1 cellular context compared by ENCODE assay signal in genomic region chr2:112645396-112646101, GRCh38.
TF ChIP-seq lines count a peak whose summit lies in the region.

SLC20A1 (plus strand) TSS chr2:112645939; CDS start chr2:112646829, 890 bp downstream.

TF ChIP-seq in HepG2, 621 proteins besides CTCF, POLR2A, EP300 and RAD21 (continued from another document and continues in another):
- TF ChIP-seq THAP8 (CRISPR knock-in tag; IDR thresholded peaks at IDR 0.05; ENCODE audit: borderline replicate concordance) (no peak; the same call in 1 of the 2 replicates), MLXIP (CRISPR knock-in tag; IDR thresholded peaks at IDR 0.05; ENCODE audit: borderline replicate concordance) (peak; percentile 14; the same call in 1 of the 2 replicates), SIN3A (IDR thresholded peaks at IDR 0.05; ENCODE audit: borderline replicate concordance, low read depth, low read length) (peak; percentile 15; the same call in 1 of the 2 replicates), ZNF7 (CRISPR knock-in tag; IDR thresholded peaks at IDR 0.05) (no peak), SPEN (CRISPR knock-in tag; IDR thresholded peaks at IDR 0.05; ENCODE audit: low read depth) (no peak; the same call in none of the 2 replicates), ZNF709 (CRISPR knock-in tag; IDR thresholded peaks at IDR 0.05) (peak; percentile 58; the same call in 1 of the 2 replicates), ATF1 (CRISPR knock-in tag; IDR thresholded peaks at IDR 0.05) (no peak), ZNF879 (CRISPR knock-in tag; IDR thresholded peaks at IDR 0.05) (no peak), CENPT (CRISPR knock-in tag; IDR thresholded peaks at IDR 0.05; ENCODE audit: low read depth) (no peak; the same call in 1 of the 2 replicates), ZNF530 (CRISPR knock-in tag; IDR thresholded peaks at IDR 0.05; ENCODE audit: low read depth) (no peak), EZH2 (conservative IDR thresholded peaks at IDR 0.05; ENCODE audit: low read depth, low read length) (no peak), BORCS8-MEF2B (CRISPR knock-in tag; IDR thresholded peaks at IDR 0.05) (peak; percentile 42; the same call in 1 of the 2 replicates), ZNF75D (CRISPR knock-in tag; IDR thresholded peaks at IDR 0.05; ENCODE audit: borderline replicate concordance) (no peak), PLSCR1 (CRISPR knock-in tag; IDR thresholded peaks at IDR 0.05; ENCODE audit: borderline replicate concordance) (no peak), SUZ12 (IDR thresholded peaks at IDR 0.05; ENCODE audit: low read depth, low read length) (no peak), FLYWCH1 (CRISPR knock-in tag; IDR thresholded peaks at IDR 0.05) (no peak), IRF2 (CRISPR knock-in tag; IDR thresholded peaks at IDR 0.05) (0 out of 2 replicates have a peak, but pooled peaks have one; percentile 10), CREB1 (IDR thresholded peaks at IDR 0.05) (peak; percentile 72; the same call in 1 of the 2 replicates), CREB1 (CRISPR knock-in tag; IDR thresholded peaks at IDR 0.05) (no peak), HHEX (CRISPR knock-in tag; IDR thresholded peaks at IDR 0.05) (no peak), RNF2 (conservative IDR thresholded peaks at IDR 0.05; ENCODE audit: low read depth) (peak; percentile 58; the same call in 1 of the 2 replicates), ZNF333 (CRISPR knock-in tag; IDR thresholded peaks at IDR 0.05; ENCODE audit: borderline replicate concordance) (0 out of 2 replicates have a peak, but pooled peaks have one; percentile 44), POLR2AphosphoS5 (IDR thresholded peaks at IDR 0.05; ENCODE audit: low read depth, low read length) (peak; percentile 92), ATF7-NPFF (CRISPR knock-in tag; IDR thresholded peaks at IDR 0.05; ENCODE audit: low read depth) (peak; percentile 59; the same call in 1 of the 2 replicates), ELF3 (CRISPR knock-in tag; IDR thresholded peaks at IDR 0.05) (0 out of 2 replicates have a peak, but pooled peaks have one; percentile 56), HNF1A (IDR thresholded peaks at IDR 0.05; ENCODE audit: low read depth) (no peak), HNF1A (CRISPR knock-in tag; IDR thresholded peaks at IDR 0.05; ENCODE audit: borderline replicate concordance) (no peak), MXD3 (CRISPR knock-in tag; IDR thresholded peaks at IDR 0.05) (peak; percentile 21; the same call in 1 of the 2 replicates), ARNTL (CRISPR knock-in tag; IDR thresholded peaks at IDR 0.05) (peak; percentile 99), ZNF550 (CRISPR knock-in tag; IDR thresholded peaks at IDR 0.05; ENCODE audit: borderline replicate concordance) (no peak), FOXJ3 (CRISPR knock-in tag; IDR thresholded peaks at IDR 0.05; ENCODE audit: borderline replicate concordance) (peak; percentile 81; the same call in 1 of the 2 replicates), ATF6 (CRISPR knock-in tag; conservative IDR thresholded peaks at IDR 0.05) (no peak; the same call in 1 of the 2 replicates), LCORL (IDR thresholded peaks at IDR 0.05) (no peak), LCORL (CRISPR knock-in tag; IDR thresholded peaks at IDR 0.05) (peak; percentile 74), ZNF235 (CRISPR knock-in tag; IDR thresholded peaks at IDR 0.05; ENCODE audit: borderline replicate concordance) (peak; percentile 34; the same call in 1 of the 2 replicates), ZNF12 (CRISPR knock-in tag; IDR thresholded peaks at IDR 0.05) (peak; percentile 71), REXO4 (CRISPR knock-in tag; IDR thresholded peaks at IDR 0.05; ENCODE audit: borderline replicate concordance) (no peak), SOX13 (IDR thresholded peaks at IDR 0.05) (no peak), SOX13 (CRISPR knock-in tag; conservative IDR thresholded peaks at IDR 0.05 in 1 of 2, IDR thresholded peaks at IDR 0.05 in 1 of 2) (0 out of 4 replicates have a peak, but pooled peaks of 1 of the 2 experiments have one; percentile 28), CCDC6 (CRISPR knock-in tag; IDR thresholded peaks at IDR 0.05) (0 out of 2 replicates have a peak, but pooled peaks have one; percentile 56), KIAA2018 (CRISPR knock-in tag; IDR thresholded peaks at IDR 0.05; ENCODE audit: borderline replicate concordance) (no peak), SALL2 (CRISPR knock-in tag; IDR thresholded peaks at IDR 0.05) (peak; percentile 29), CAMTA2 (CRISPR knock-in tag; IDR thresholded peaks at IDR 0.05; ENCODE audit: borderline replicate concordance) (no peak; the same call in 1 of the 2 replicates)
